In the genomic region with DNA sequence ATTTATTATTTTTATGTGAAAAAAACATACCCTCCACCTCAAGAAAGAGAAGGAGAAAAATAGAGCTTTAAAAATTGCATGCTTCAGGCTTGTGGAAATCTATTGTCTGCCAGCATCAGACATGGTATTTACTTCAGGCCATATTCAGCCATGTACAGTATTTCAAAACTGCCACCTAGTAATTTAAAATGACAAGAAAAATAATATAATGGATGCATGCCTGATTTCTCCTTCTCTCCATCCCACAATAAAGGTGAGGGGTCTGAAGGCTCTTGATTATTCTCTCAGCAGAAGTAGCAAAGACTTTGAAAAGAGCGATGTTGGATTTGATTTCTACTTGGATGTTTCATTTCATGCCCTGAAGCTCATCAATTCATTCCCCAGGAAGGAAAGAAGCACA, we compare ENCODE assay signal across 3 cellular contexts.
"Had no signal": no experiment of that assay in that cellular context is flagged by ENCODE, and none has a peak within 500 bp of the region (broad histone marks: within the 10 kb centered on the region; RNA-seq: fewer than 3 reads in every experiment).

No MANE protein-coding gene starts in this region.

- DNase-seq: GDM1, GF-D8 had no signal

- H3K4me3 ChIP-seq: GM12878 had no signal
